In the genomic region with DNA sequence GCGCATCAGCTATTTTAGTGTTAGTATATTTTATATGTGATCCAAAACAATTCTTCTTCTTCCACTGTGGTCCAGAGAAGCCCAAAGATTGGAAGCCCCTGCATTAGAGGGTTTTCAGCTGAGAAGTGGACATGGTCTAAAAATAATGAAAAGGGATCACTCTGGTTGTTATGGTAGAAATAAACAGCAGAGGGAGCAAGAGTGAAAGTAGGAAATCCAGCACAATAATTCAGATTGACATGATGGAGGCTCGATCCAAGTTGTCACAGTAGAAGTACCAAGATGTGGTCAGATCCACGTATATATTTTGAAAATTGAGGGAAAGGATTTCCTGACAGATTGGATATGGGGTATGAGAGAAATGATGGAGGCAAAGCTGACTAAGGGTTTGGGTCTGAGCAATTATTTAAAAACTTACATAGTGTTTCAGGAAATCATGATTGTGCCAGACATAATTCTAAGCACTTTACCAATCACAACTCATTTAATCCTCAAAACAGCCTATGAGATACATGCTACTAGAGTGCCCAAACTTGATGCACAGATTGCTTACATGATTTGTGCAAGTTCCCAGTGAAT, we compare ENCODE assay signal across 8 cellular contexts. TPM values are rescaled to one million over a fixed set of nuclear protein-coding genes. Genes with fewer than 3 reads are reported as not detected.
DNase-seq lines count a peak whose midpoint lies in the region; ATAC-seq, FAIRE-seq and TF ChIP-seq lines count a peak whose summit lies in the region.

No MANE protein-coding gene starts in this region.

- no peaks in the 10 kb centered on the region for H3K27me3 ChIP-seq in heart left ventricle
- no peaks in the 10 kb centered on the region for H3K27me3 ChIP-seq in stomach

- H3K4me1 Mint-ChIP-seq in natural killer cell: no peaks in the 10 kb centered on the region
- peaks cover 0 to 3% of the 10 kb centered on the region in 2 donors for H3K4me1 Mint-ChIP-seq in natural killer cell treated with Interleukin-12 subunit alpha and Interleukin-12 subunit beta and Interleukin-15 and Interleukin-18, amount 100 ng/mL, for 72 hours (ENCODE audit: low read depth in 2 of 2)

- no peaks in the 10 kb centered on the region for H3K9me3 ChIP-seq in heart left ventricle
- H3K9me3 ChIP-seq in stomach: no peaks in the 10 kb centered on the region

- H3K4me3 Mint-ChIP-seq in natural killer cell: no peak overlapping the region
- no peak overlapping the region for H3K4me3 Mint-ChIP-seq in natural killer cell treated with Interleukin-12 subunit alpha and Interleukin-12 subunit beta and Interleukin-15 and Interleukin-18, amount 100 ng/mL, for 72 hours

- TF ChIP-seq EP300 in stomach (IDR thresholded peaks at IDR 0.05): no peak

- intact Hi-C loops in natural killer cell (cut with micrococcal nuclease): no loop called here
- intact Hi-C loops in heart left ventricle (cut with DNase I): loop anchor here in 8 of 10 donors (2.0 to 10.0 kb wide), 4 partner anchors 59 to 64 kb away; no protein-coding TSS in a partner anchor
- intact Hi-C loops in stomach (cut with DNase I; ENCODE audit: low total_unique reads): loop anchor here (10.0 kb wide), 2 partner anchors 62 to 208 kb away; no protein-coding TSS in a partner anchor

- FAIRE-seq in TTC549 (lab: Jason Lieb, UNC): peak; percentile 51

- ATAC-seq in natural killer cell (no peak), HG03432 (IDR thresholded peaks at IDR 0.05; ENCODE audit: unreplicated experiment) (peak; percentile 70), heart left ventricle (peak in 3 of 4 donors; percentile 61 to 81 (median 64))
- no peak for ATAC-seq in natural killer cell treated with Interleukin-12 subunit alpha and Interleukin-12 subunit beta and Interleukin-15 and Interleukin-18, amount 100 ng/mL, for 72 hours

- H3K4me1 ChIP-seq in heart left ventricle (peaks cover 0 to 14% (median 5%) of the 10 kb centered on the region in 12 donors), stomach (peaks cover 0 to 3% (median 0%) of the 10 kb centered on the region in 4 donors)

- H3K36me3 ChIP-seq in heart left ventricle: peaks cover 0 to 47% (median 13%) of the 10 kb centered on the region in 9 donors
- H3K36me3 ChIP-seq in stomach: no peaks in the 10 kb centered on the region

- H3K27ac Mint-ChIP-seq in natural killer cell: no peak overlapping the region
- no peak overlapping the region for H3K27ac Mint-ChIP-seq in natural killer cell treated with Interleukin-12 subunit alpha and Interleukin-12 subunit beta and Interleukin-15 and Interleukin-18, amount 100 ng/mL, for 72 hours

- peaks cover 0 to 2% of the 10 kb centered on the region in 2 donors for H3K9me3 Mint-ChIP-seq in natural killer cell
- H3K9me3 Mint-ChIP-seq in natural killer cell treated with Interleukin-12 subunit alpha and Interleukin-12 subunit beta and Interleukin-15 and Interleukin-18, amount 100 ng/mL, for 72 hours: peaks cover 4% of the 10 kb centered on the region

- DNase-seq in natural killer cell: no peak
- no peak for DNase-seq in natural killer cell treated with Interleukin-12 subunit alpha and Interleukin-12 subunit beta and Interleukin-15 and Interleukin-18, amount 100 ng/mL, for 72 hours (ENCODE audit: low spot score)
- no peak for DNase-seq in heart left ventricle
- no peak for DNase-seq in stomach
- DNase-seq in effector CD8-positive, alpha-beta T cell (lab: John Stamatoyannopoulos, UW): no peak
- no peak for DNase-seq in activated effector memory CD4-positive, alpha-beta T cell treated with Interleukin-2 at 50 U/mL for 16 hours

- H3K27ac ChIP-seq in heart left ventricle (no peak overlapping the region), stomach (no peak overlapping the region)

- H3K36me3 Mint-ChIP-seq in natural killer cell: no peaks in the 10 kb centered on the region
- no peaks in the 10 kb centered on the region for H3K36me3 Mint-ChIP-seq in natural killer cell treated with Interleukin-12 subunit alpha and Interleukin-12 subunit beta and Interleukin-15 and Interleukin-18, amount 100 ng/mL, for 72 hours

- TF ChIP-seq CTCF in natural killer cell (IDR thresholded peaks at IDR 0.05) (peak; percentile 20), heart left ventricle (IDR thresholded peaks at IDR 0.05) (peak; percentile 44 to 75 (median 58)), stomach (IDR thresholded peaks at IDR 0.05) (peak in 5 of 7 experiments; percentile 36 to 64 (median 38))

- H3K4me3 ChIP-seq in heart left ventricle: no peak overlapping the region
- no peak overlapping the region for H3K4me3 ChIP-seq in stomach

- TF ChIP-seq POLR2A in heart left ventricle (IDR thresholded peaks at IDR 0.05) (no peak), stomach (IDR thresholded peaks at IDR 0.05) (no peak)

- WGBS in heart left ventricle, 4 donors: 34 to 38% (median 36%) methylated on average over 3 of the region's 3 CpGs
- 33 to 39% (median 36%) methylated on average over 3 of the region's 3 CpGs for WGBS in stomach, 5 donors

- peaks cover 0 to 7% of the 10 kb centered on the region in 2 donors for H3K27me3 Mint-ChIP-seq in natural killer cell (ENCODE audit: low read depth in 2 of 2)
- peaks cover 7% of the 10 kb centered on the region in 2 donors for H3K27me3 Mint-ChIP-seq in natural killer cell treated with Interleukin-12 subunit alpha and Interleukin-12 subunit beta and Interleukin-15 and Interleukin-18, amount 100 ng/mL, for 72 hours

RNA-seq across cellular contexts. Expression of a gene that starts 17.0 kb away (rescaled TPM):
- total RNA-seq in natural killer cell (under 1 TPM in 2 of 3 donors, not detected in 1; 0.31 to 0.78 TPM), heart left ventricle (10 to 100 TPM in 6 of 9 donors, 1 to 10 TPM in 3; 6.8 to 17.7 (median 12.5) TPM), stomach (10 to 100 TPM in 2 of 5 donors, 1 to 10 TPM in 2, not detected in 1; 2.2 to 58.2 (median 22.2) TPM)
- 1 to 10 TPM in 1 of 2 donors, under 1 TPM in 1; 1.00 to 2.2 TPM for total RNA-seq in natural killer cell treated with Interleukin-12 subunit alpha and Interleukin-12 subunit beta and Interleukin-15 and Interleukin-18, amount 100 ng/mL, for 72 hours
- polyA plus RNA-seq in heart left ventricle (1 to 10 TPM; 2.3 to 8.0 TPM), stomach (1 to 10 TPM; 2.0 to 2.8 (median 2.3) TPM)

RNA-seq across cellular contexts. Expression of a gene that starts 20.4 kb away (rescaled TPM):
- total RNA-seq in natural killer cell (1 to 10 TPM in 2 of 3 donors, under 1 TPM in 1; 0.31 to 2.0 (median 1.1) TPM), heart left ventricle (100 to 1,000 TPM in 2 of 9 donors, 10 to 100 TPM in 7; 34.5 to 108 (median 73.9) TPM), stomach (100 to 1,000 TPM in 1 of 5 donors, 10 to 100 TPM in 3, 1 to 10 TPM in 1; 4.3 to 128 (median 20.1) TPM)
- total RNA-seq in natural killer cell treated with Interleukin-12 subunit alpha and Interleukin-12 subunit beta and Interleukin-15 and Interleukin-18, amount 100 ng/mL, for 72 hours: not detected
- polyA plus RNA-seq in heart left ventricle (10 to 100 TPM; 10.0 to 38.5 TPM), stomach (10 to 100 TPM in 1 of 3 donors, 1 to 10 TPM in 2; 2.4 to 12.4 (median 8.9) TPM)

Comparison
In these comparisons a context has a peak if more than half of its experiments do, and no peak if none do; other contexts are left out.
1. ATAC-seq: peak in HG03432 (single experiment) and heart left ventricle (3 of 4); none in natural killer cell (0 of 3) and natural killer cell treated with Interleukin-12 subunit alpha and Interleukin-12 subunit beta and Interleukin-15 and Interleukin-18, amount 100 ng/mL, for 72 hours (0 of 2).
2. Peak in every context shown above with its lines, with median percentiles within 50 percentile points of each other: CTCF ChIP-seq.